In the genomic region with DNA sequence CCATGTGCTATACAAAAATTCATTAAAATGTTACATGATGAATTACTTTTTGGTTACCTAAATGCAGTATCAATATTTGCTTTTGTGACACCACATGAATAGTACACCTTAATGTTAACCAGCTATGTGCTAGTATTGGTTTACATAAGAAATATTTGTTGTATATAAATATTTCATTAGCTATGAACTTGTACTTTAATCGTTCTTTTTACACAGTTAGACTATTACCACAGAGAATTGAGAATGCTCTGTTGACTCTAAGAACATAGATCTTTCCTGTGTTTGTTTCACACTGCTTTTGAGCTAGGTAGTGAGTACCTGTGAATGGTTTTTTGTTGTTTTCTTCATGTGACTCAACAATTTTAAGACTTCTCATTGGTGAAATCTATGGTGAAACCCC, we compare ENCODE assay signal across 29 cellular contexts.
DNase-seq lines count a peak whose midpoint lies in the region; ATAC-seq, FAIRE-seq and TF ChIP-seq lines count a peak whose summit lies in the region.
"Had no signal": no experiment of that assay in that cellular context is flagged by ENCODE, and none has a peak within 500 bp of the region (broad histone marks: within the 10 kb centered on the region; RNA-seq: fewer than 3 reads in every experiment).

No MANE protein-coding gene starts in this region.

- in situ Hi-C loops in GM23248 (cut with MboI) = loop anchor here (10.0 kb wide), 1 partner anchor 55 kb away; no protein-coding TSS in a partner anchor

- no peak for ATAC-seq in GM19351 (IDR thresholded peaks at IDR 0.05; ENCODE audit: unreplicated experiment)
- ATAC-seq in HG02884 (IDR thresholded peaks at IDR 0.05; ENCODE audit: unreplicated experiment) = no peak
- ATAC-seq in foreskin keratinocyte = no peak
- ATAC-seq: Right ventricle myocardium inferior, SK-N-SH treated with all-trans-retinoic acid at 6 μM for 48 hours had no signal

- DNase-seq in GM23248 (no peak), PC-9 (no peak), foreskin keratinocyte (no peak)
- DNase-seq in stimulated activated CD4-positive, alpha-beta T cell treated with anti-CD3 and anti-CD28 coated beads, Interleukin-4, amount 100 ng/mL, for 4 hours = no peak
- DNase-seq: ACHN; activated CD4-positive, alpha-beta T cell treated with anti-CD3 and anti-CD28 coated beads, Interleukin-2, amount 50 U/mL, for 48 hours; activated naive CD4-positive, alpha-beta T cell treated with Interleukin-2 at 50 U/mL for 16 hours; activated T-cell treated with anti-CD3 and anti-CD28 coated beads, Interleukin-2, amount 50 U/mL, for 48 hours; amniotic stem cell; dorsolateral prefrontal cortex; hippocampal formation; IMR-90; NCI-H1092; NCI-H2029; NCI-H524 treated with DMSO at 0.1 percent for 48 hours; NK-92 treated with Interleukin-12 subunit alpha and Interleukin-12 subunit beta, amount 100 ng/mL, for 24 hours; ovary; small intestine; stimulated activated naive CD4-positive, alpha-beta T cell; T-helper 2 cell had no signal

- TF ChIP-seq CTCF in 22Rv1 (IDR thresholded peaks at IDR 0.05) (no peak), PC-9 (conservative IDR thresholded peaks at IDR 0.05) (no peak), foreskin keratinocyte (conservative IDR thresholded peaks at IDR 0.05) (no peak)

- no peak overlapping the region for H3K9ac ChIP-seq in GM23248

- peaks cover 18% of the 10 kb centered on the region for H4K20me1 ChIP-seq in GM23248 (ENCODE audit: insufficient read depth)
- H4K20me1 ChIP-seq in PC-9 (ENCODE audit: insufficient read depth) = peaks cover 69% of the 10 kb centered on the region

- H3K4me2 ChIP-seq in GM23248 (ENCODE audit: unreplicated experiment) (no peak overlapping the region), PC-9 (no peak overlapping the region)

- H3K4me1 ChIP-seq in GM23248 (ENCODE audit: insufficient read depth) (peaks cover 39% of the 10 kb centered on the region), PC-9 (replicated peaks; ENCODE audit: insufficient read depth) (peaks cover 30% of the 10 kb centered on the region), foreskin keratinocyte (peaks cover 12% of the 10 kb centered on the region)

- POLR2A ChIA-PET in PC-9 (lab: Charles Lee; ENCODE audit: unreplicated experiment) = no interaction called here

- no TSS peak for BruUV-seq in PC-9 (replicated peaks; lab: Mats Ljungman, UMichigan)

- CTCF ChIA-PET in PC-9 (lab: Charles Lee) = interaction anchor here (0.6 kb wide), 1 partner anchor 190 kb away, joined by 10 read pairs; no protein-coding TSS in a partner anchor

- no peaks in the 10 kb centered on the region for H3K9me3 ChIP-seq in GM23248 (ENCODE audit: low read depth)
- H3K9me3 ChIP-seq in PC-9 (ENCODE audit: insufficient read depth, low read depth) = no peaks in the 10 kb centered on the region
- H3K9me3 ChIP-seq: ovary, thoracic aorta, vagina had no signal

- H3K9me2 ChIP-seq in GM23248 (ENCODE audit: insufficient read depth) (no peaks in the 10 kb centered on the region), PC-9 (ENCODE audit: insufficient read depth) (no peaks in the 10 kb centered on the region)

- peaks cover 41% of the 10 kb centered on the region for H3F3A ChIP-seq in GM23248 (ENCODE audit: insufficient read depth)
- H3F3A ChIP-seq in PC-9 (ENCODE audit: insufficient read depth, low read depth) = peaks cover 44% of the 10 kb centered on the region

- H3K36me3 ChIP-seq in GM23248 (ENCODE audit: low read depth) (no peaks in the 10 kb centered on the region), PC-9 (ENCODE audit: low read depth) (no peaks in the 10 kb centered on the region; the same call in 1 of the 2 replicates)
- H3K36me3 ChIP-seq: ovary, thoracic aorta, vagina had no signal

- H3K27me3 ChIP-seq in GM23248 (replicated peaks; ENCODE audit: insufficient read depth) (no peaks in the 10 kb centered on the region), PC-9 (ENCODE audit: insufficient read depth, low read depth) (no peaks in the 10 kb centered on the region), foreskin keratinocyte (no peaks in the 10 kb centered on the region)
- H3K27me3 ChIP-seq: dorsolateral prefrontal cortex, ovary, vagina had no signal

- H3K27ac ChIP-seq in 22Rv1 = peak overlapping the region; percentile 25
- peak overlapping the region; percentile 73 for H3K27ac ChIP-seq in GM23248
- H3K27ac ChIP-seq in PC-9 = peak overlapping the region; percentile 18; the same call in 1 of the 2 replicates
- no peak overlapping the region for H3K27ac ChIP-seq in foreskin keratinocyte
- H3K27ac ChIP-seq: thoracic aorta, vagina had no signal

- peak; percentile 89 for FAIRE-seq in islet of Langerhans (lab: Jason Lieb, UNC)
- FAIRE-seq: small intestine had no signal

- intact Hi-C loops in PC-9 (cut with micrococcal nuclease; ENCODE audit: unreplicated experiment) = no loop called here

- WGBS in GM23248 (ENCODE audit: low coverage in 1 of 2, low lambda C conversion rate in 2 of 2, missing lambda C conversion rate in 2 of 2), 2 experiments = 95 to 100% methylated on average over 1 of the region's 1 CpG

- no peak overlapping the region for H2AFZ ChIP-seq in GM23248
- H2AFZ ChIP-seq in PC-9 = no peak overlapping the region

- H3K79me2 ChIP-seq in GM23248 (ENCODE audit: insufficient read depth) (peaks cover 95% of the 10 kb centered on the region), PC-9 (ENCODE audit: low read depth) (peaks cover 97% of the 10 kb centered on the region)

- H3K4me3 ChIP-seq in GM23248 (no peak overlapping the region), PC-9 (no peak overlapping the region)
- H3K4me3 ChIP-seq: lung, ovary, thoracic aorta, vagina had no signal
